Comparison of ENCODE assay signal across 32 cellular contexts in the genomic region with DNA sequence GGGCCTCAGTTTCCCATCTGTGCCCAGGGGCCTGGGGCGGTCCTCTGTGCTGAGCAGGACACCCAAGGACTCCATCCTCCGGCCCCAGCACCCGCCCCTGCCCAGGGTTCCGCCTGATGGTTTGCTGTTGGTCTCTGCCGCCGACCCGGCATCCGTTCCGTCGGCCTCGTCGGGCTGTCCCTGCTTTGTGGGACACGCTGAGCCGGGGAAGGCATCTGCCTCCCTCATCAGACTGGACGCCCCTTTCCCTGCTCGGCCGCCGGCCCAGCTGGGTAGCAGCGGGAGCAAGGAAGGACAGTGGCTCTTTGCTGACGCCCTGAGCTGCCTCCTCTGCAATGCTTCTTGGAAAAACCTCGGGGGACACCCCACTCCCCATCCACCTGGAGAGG. TPM values are rescaled to one million over a fixed set of nuclear protein-coding genes. Genes with fewer than 3 reads are reported as not detected.
DNase-seq lines count a peak whose midpoint lies in the region; ATAC-seq, FAIRE-seq and TF ChIP-seq lines count a peak whose summit lies in the region.
"Had no signal": no experiment of that assay in that cellular context is flagged by ENCODE, and none has a peak within 500 bp of the region (broad histone marks: within the 10 kb centered on the region; RNA-seq: fewer than 3 reads in every experiment).

No MANE protein-coding gene starts in this region.

- H3K36me3 ChIP-seq in HepG2 (replicated peaks in 1 of 2; ENCODE audit: control insufficient read depth in 1 of 2, insufficient read depth in 2 of 2, low read length in 2 of 2) = peaks cover 8 to 31% of the 10 kb centered on the region in 2 experiments; a peak in 4 of 5 replicates
- no peaks in the 10 kb centered on the region for H3K36me3 ChIP-seq in right lobe of liver
- no peaks in the 10 kb centered on the region for H3K36me3 ChIP-seq in muscle layer of colon (ENCODE audit: insufficient read depth, low read length)
- no peaks in the 10 kb centered on the region for H3K36me3 ChIP-seq in effector memory CD4-positive, alpha-beta T cell (ENCODE audit: control insufficient read depth, insufficient read depth, low read length)
- H3K36me3 ChIP-seq: BE2C had no signal

- H3K36me3 Mint-ChIP-seq in stimulated activated memory B cell treated with anti-CD40 and anti-IgM and Interleukin-4, amounts not matched to agents 10 μg/mL and 1 μg/mL and 100 μg/mL, for 72 hours = no peaks in the 10 kb centered on the region

- CTCF ChIA-PET in HepG2 (lab: Yijun Ruan, JAX; ENCODE audit: low intra/inter-chr PET ratio, low total read pairs) = no interaction called here

- 91% methylated on average over 15 of the region's 21 CpGs for WGBS in HepG2 (ENCODE audit: low lambda C conversion rate)
- no CpG with 5 or more reads among the region's 21 CpGs for WGBS in right lobe of liver (ENCODE audit: insufficient coverage, low coverage, low lambda C conversion rate, missing lambda C conversion rate)

- H3K79me2 ChIP-seq in HepG2 (ENCODE audit: insufficient read depth, low read length) = peaks cover 2% of the 10 kb centered on the region

- no peaks in the 10 kb centered on the region for H3K9me3 Mint-ChIP-seq in stimulated activated memory B cell treated with anti-CD40 and anti-IgM and Interleukin-4, amounts not matched to agents 10 μg/mL and 1 μg/mL and 100 μg/mL, for 72 hours
- H3K9me3 Mint-ChIP-seq: activated T-cell treated with anti-CD3 and anti-CD28 coated beads, Interleukin-2, amount 50 U/mL, for 24 hours; brain; endodermal cell had no signal

- no peak for FAIRE-seq in HepG2 (lab: Jason Lieb, UNC)
- FAIRE-seq: A549, GM18507, keratinocyte, RCC 7860 had no signal

- no peak overlapping the region for H3K27ac Mint-ChIP-seq in stimulated activated memory B cell treated with anti-CD40 and anti-IgM and Interleukin-4, amounts not matched to agents 10 μg/mL and 1 μg/mL and 100 μg/mL, for 72 hours
- H3K27ac Mint-ChIP-seq: activated CD4-positive, alpha-beta T cell treated with anti-CD3 and anti-CD28 coated beads for 36 hours; activated T-cell treated with anti-CD3 and anti-CD28 coated beads, Interleukin-2, amount 50 U/mL, for 24 hours; endodermal cell had no signal

- H4K20me1 ChIP-seq in HepG2 (ENCODE audit: insufficient read depth, low read length) = no peaks in the 10 kb centered on the region

- H3K9ac ChIP-seq in HepG2 (ENCODE audit: insufficient read depth, low read depth, low read length) (no peak overlapping the region), muscle layer of colon (ENCODE audit: low read length) (no peak overlapping the region)
- H3K9ac ChIP-seq: KMS-11 had no signal

- in situ Hi-C loops in HepG2 (cut with HindIII; ENCODE audit: extremely low pct_ligation_motif_present, low pct_unique_long_range_greater_than_20kb) = no loop called here

- peaks cover 21% of the 10 kb centered on the region for H3K27me3 Mint-ChIP-seq in stimulated activated memory B cell treated with anti-CD40 and anti-IgM and Interleukin-4, amounts not matched to agents 10 μg/mL and 1 μg/mL and 100 μg/mL, for 72 hours
- H3K27me3 Mint-ChIP-seq: activated CD4-positive, alpha-beta T cell treated with anti-CD3 and anti-CD28 coated beads for 36 hours had no signal

- H3K4me1 ChIP-seq in HepG2 (ENCODE audit: insufficient read depth, low read length) (peaks cover 28% of the 10 kb centered on the region), right lobe of liver (peaks cover 0 to 55% (median 10%) of the 10 kb centered on the region in 4 donors), muscle layer of colon (ENCODE audit: insufficient read depth, low read length) (peaks cover 86% of the 10 kb centered on the region)
- H3K4me1 ChIP-seq in effector memory CD4-positive, alpha-beta T cell (ENCODE audit: control insufficient read depth, insufficient read depth, low read length, poor library complexity, severe bottlenecking) = no peaks in the 10 kb centered on the region
- H3K4me1 ChIP-seq: BE2C had no signal

- H3K9me3 ChIP-seq in HepG2 (ENCODE audit: low read length) (no peaks in the 10 kb centered on the region), right lobe of liver (no peaks in the 10 kb centered on the region), muscle layer of colon (ENCODE audit: low read length) (no peaks in the 10 kb centered on the region)
- no peaks in the 10 kb centered on the region for H3K9me3 ChIP-seq in effector memory CD4-positive, alpha-beta T cell (ENCODE audit: control insufficient read depth, low read length)
- H3K9me3 ChIP-seq: A549, upper lobe of left lung had no signal

- TF ChIP-seq EP300 in HepG2 (IDR thresholded peaks at IDR 0.05; ENCODE audit: low read depth in 2 of 2, low read length in 2 of 2) (no peak), HepG2 (CRISPR knock-in tag; IDR thresholded peaks at IDR 0.05; ENCODE audit: borderline replicate concordance) (no peak)

- H3K4me1 Mint-ChIP-seq in stimulated activated memory B cell treated with anti-CD40 and anti-IgM and Interleukin-4, amounts not matched to agents 10 μg/mL and 1 μg/mL and 100 μg/mL, for 72 hours = peaks cover 4% of the 10 kb centered on the region
- H3K4me1 Mint-ChIP-seq: activated CD4-positive, alpha-beta T cell treated with anti-CD3 and anti-CD28 coated beads for 36 hours; endodermal cell had no signal

- no peak for TF ChIP-seq POLR2A in HepG2 (IDR thresholded peaks at IDR 0.05; ENCODE audit: insufficient read depth in 1 of 2, low read depth in 2 of 2, low read length in 2 of 2)
- TF ChIP-seq POLR2A in right lobe of liver (IDR thresholded peaks at IDR 0.05) = no peak

- no TSS peak for BruUV-seq in HepG2 (replicated peaks; lab: Mats Ljungman, UMichigan)

- H3K27me3 ChIP-seq in HepG2 (ENCODE audit: control insufficient read depth in 1 of 2, insufficient read depth in 2 of 2, low read length in 2 of 2) (no peaks in the 10 kb centered on the region), right lobe of liver (no peaks in the 10 kb centered on the region), muscle layer of colon (ENCODE audit: control insufficient read depth in 1 of 2, insufficient read depth in 2 of 2, low read length in 2 of 2) (no peaks in the 10 kb centered on the region)
- H3K27me3 ChIP-seq in effector memory CD4-positive, alpha-beta T cell (replicated peaks; ENCODE audit: control insufficient read depth, insufficient read depth, low read length, poor library complexity, severe bottlenecking) = no peaks in the 10 kb centered on the region
- H3K27me3 ChIP-seq: BE2C, upper lobe of left lung had no signal

- H3K27ac ChIP-seq in HepG2 (ENCODE audit: extremely low read length, insufficient read depth, low read length) (no peak overlapping the region), right lobe of liver (no peak overlapping the region), muscle layer of colon (ENCODE audit: low read depth, low read length) (peak overlapping the region; percentile 94), skin epidermis (peak overlapping the region in 14 of 21 experiments; percentile 5 to 92 (median 70))
- H3K27ac ChIP-seq in effector memory CD4-positive, alpha-beta T cell (ENCODE audit: insufficient read depth, low read length, poor library complexity, severe bottlenecking) = no peak overlapping the region
- H3K27ac ChIP-seq: KMS-11 had no signal

- no peak for ATAC-seq in HepG2
- no peak for ATAC-seq in right lobe of liver
- ATAC-seq in stimulated activated memory B cell treated with anti-CD40 and anti-IgM and Interleukin-4, amounts not matched to agents 10 μg/mL and 1 μg/mL and 100 μg/mL, for 72 hours = no peak
- ATAC-seq: A549; activated CD4-positive, alpha-beta T cell treated with anti-CD3 and anti-CD28 coated beads for 36 hours had no signal

- no peak overlapping the region for H3K4me2 ChIP-seq in HepG2 (ENCODE audit: low read depth, low read length)
- H3K4me2 ChIP-seq: A549, KMS-11 had no signal

- H3K4me3 ChIP-seq in HepG2 (replicated peaks in 1 of 3; ENCODE audit: insufficient read depth in 1 of 3, low read depth in 2 of 3, low read length in 3 of 3) (no peak overlapping the region), right lobe of liver (no peak overlapping the region), muscle layer of colon (ENCODE audit: low read depth in 1 of 2, low read length in 2 of 2) (no peak overlapping the region), skin epidermis (no peak overlapping the region)
- no peak overlapping the region for H3K4me3 ChIP-seq in effector memory CD4-positive, alpha-beta T cell (ENCODE audit: insufficient read depth, low read depth, low read length, poor library complexity, severe bottlenecking)
- H3K4me3 ChIP-seq: A549, lung, upper lobe of left lung had no signal

- TF ChIP-seq CTCF in HepG2 (CRISPR knock-in tag; IDR thresholded peaks at IDR 0.05) = no peak
- TF ChIP-seq CTCF in right lobe of liver (IDR thresholded peaks at IDR 0.05) = no peak

- POLR2A ChIA-PET in HepG2 (lab: Yijun Ruan, JAX) = interaction anchor here (1.3 kb wide), 1 partner anchor 12 kb away, joined by 4 read pairs; no protein-coding TSS in a partner anchor

- H3K4me3 Mint-ChIP-seq in stimulated activated memory B cell treated with anti-CD40 and anti-IgM and Interleukin-4, amounts not matched to agents 10 μg/mL and 1 μg/mL and 100 μg/mL, for 72 hours = no peak overlapping the region
- H3K4me3 Mint-ChIP-seq: activated CD4-positive, alpha-beta T cell treated with anti-CD3 and anti-CD28 coated beads for 36 hours; activated T-cell treated with anti-CD3 and anti-CD28 coated beads, Interleukin-2, amount 50 U/mL, for 24 hours; brain; endodermal cell had no signal

- intact Hi-C loops in HepG2 (cut with micrococcal nuclease; ENCODE audit: unreplicated experiment) = no loop called here
- intact Hi-C loops in right lobe of liver (cut with DNase I) = no loop called here

- no peak for TF ChIP-seq RAD21 in HepG2 (CRISPR knock-in tag; IDR thresholded peaks at IDR 0.05)

- no peak for DNase-seq in HepG2 (ENCODE audit: low spot score)
- DNase-seq in right lobe of liver = no peak
- no peak for DNase-seq in nucleus accumbens (lab: John Stamatoyannopoulos, UW)
- DNase-seq in HCEC 1CT = no peak
- DNase-seq in effector memory CD4-positive, alpha-beta T cell = no peak
- DNase-seq: activated CD4-positive, alpha-beta T cell treated with anti-CD3 and anti-CD28 coated beads for 36 hours; activated T-cell treated with anti-CD3 and anti-CD28 coated beads, Interleukin-2, amount 50 U/mL, for 24 hours; BE2C; endodermal cell; GF-D8; NCI-H2171; NCI-H524 treated with DMSO at 0.1 percent for 48 hours; stimulated activated CD4-positive, alpha-beta T cell treated with anti-CD3 and anti-CD28 coated beads, Interleukin-4, amount 100 ng/mL, for 4 hours; stimulated activated naive CD4-positive, alpha-beta T cell treated with Interleukin-2 at 50 U/mL for 16 hours had no signal

- no peak overlapping the region for H2AFZ ChIP-seq in HepG2 (ENCODE audit: low read length)

RNA-seq across cellular contexts. Expression of a gene that starts 39.5 kb away (rescaled TPM):
- total RNA-seq in HepG2 (2016; rRNA removed; fragmentation: Illumina TruSeq; extraction: Trizol) = 14.5 and 19.9 TPM in 2 replicates
- total RNA-seq in HepG2 (2016; cell fraction: cytosol; rRNA removed; fragmentation: Illumina TruSeq; extraction: Trizol; ENCODE audit: low read depth) = 4.8 and 5.5 TPM in 2 replicates
- total RNA-seq in HepG2 (2016; cell fraction: insoluble cytoplasmic fraction; rRNA removed; fragmentation: Illumina TruSeq; extraction: Trizol) = 12.0 and 18.5 TPM in 2 replicates
- total RNA-seq in HepG2 (2016; cell fraction: membrane; rRNA removed; fragmentation: Illumina TruSeq; extraction: Trizol) = 11.5 and 11.6 TPM in 2 replicates
- 20.5 and 24.2 TPM in 2 replicates for total RNA-seq in HepG2 (2016; cell fraction: nucleus; rRNA removed; fragmentation: Illumina TruSeq; extraction: Trizol)
- 11.9 and 15.3 TPM in 2 replicates for polyA plus RNA-seq in HepG2 (2011; rRNA removed)
- polyA plus RNA-seq in HepG2 (2011; cell fraction: cytosol; rRNA removed) = 13.7 and 17.5 TPM in 2 replicates
- 24.6 and 26.4 TPM in 2 replicates for polyA plus RNA-seq in HepG2 (2011; cell fraction: nucleus; rRNA removed)
- polyA plus RNA-seq in HepG2 (2012) = 15.4 and 23.9 TPM in 2 replicates
- 2.8 and 3.2 TPM in 2 replicates for polyA plus RNA-seq in HepG2 (2016; cell fraction: cytosol; fragmentation: Illumina TruSeq; extraction: Trizol; ENCODE audit: low read depth)
- 18.9 and 20.0 TPM in 2 replicates for polyA plus RNA-seq in HepG2 (2016; cell fraction: insoluble cytoplasmic fraction; fragmentation: Illumina TruSeq; extraction: Trizol; ENCODE audit: low read depth)
- 10.0 and 10.7 TPM in 2 replicates for polyA plus RNA-seq in HepG2 (2016; cell fraction: membrane; fragmentation: Illumina TruSeq; extraction: Trizol; ENCODE audit: low read depth)
- 38.8 and 44.3 TPM in 2 replicates for polyA plus RNA-seq in HepG2 (2016; cell fraction: nucleus; fragmentation: Illumina TruSeq; extraction: Trizol; ENCODE audit: insufficient read depth, low read depth)
- 8.9 and 24.8 TPM in 2 replicates for polyA minus RNA-seq in HepG2 (2011; rRNA and poly(A)+ RNA removed; ENCODE audit: low replicate concordance)
- polyA minus RNA-seq in HepG2 (2011; cell fraction: cytosol; rRNA and poly(A)+ RNA removed) = 13.4 and 22.0 TPM in 2 replicates
- polyA minus RNA-seq in HepG2 (2011; cell fraction: nucleus; rRNA and poly(A)+ RNA removed) = 14.4 and 19.6 TPM in 2 replicates
- total RNA-seq in right lobe of liver = 10 to 100 TPM; 32.1 to 73.8 (median 57.3) TPM
- total RNA-seq: SK-MEL-5; T-helper 1 cell treated with Interleukin-12 subunit alpha and Interleukin-12 subunit beta and Interleukin-4 antibody, amounts not matched to agents 30 ng/mL and 1 ng/mL, for 36 hours had no signal

RNA-seq across cellular contexts. Expression of a gene that starts 58.1 kb away (rescaled TPM):
- not detected in 2 replicates for total RNA-seq in HepG2 (2016; rRNA removed; fragmentation: Illumina TruSeq; extraction: Trizol)
- not detected in 2 replicates for total RNA-seq in HepG2 (2016; cell fraction: cytosol; rRNA removed; fragmentation: Illumina TruSeq; extraction: Trizol; ENCODE audit: low read depth)
- not detected in 2 replicates for total RNA-seq in HepG2 (2016; cell fraction: insoluble cytoplasmic fraction; rRNA removed; fragmentation: Illumina TruSeq; extraction: Trizol)
- total RNA-seq in HepG2 (2016; cell fraction: membrane; rRNA removed; fragmentation: Illumina TruSeq; extraction: Trizol) = not detected in 2 replicates
- total RNA-seq in HepG2 (2016; cell fraction: nucleus; rRNA removed; fragmentation: Illumina TruSeq; extraction: Trizol) = not detected in 2 replicates
- polyA plus RNA-seq in HepG2 (2011; rRNA removed) = not detected in 2 replicates
- not detected in 2 replicates for polyA plus RNA-seq in HepG2 (2011; cell fraction: cytosol; rRNA removed)
- polyA plus RNA-seq in HepG2 (2011; cell fraction: nucleus; rRNA removed) = not detected in 2 replicates
- not detected in 2 replicates for polyA plus RNA-seq in HepG2 (2012)
- polyA plus RNA-seq in HepG2 (2016; cell fraction: cytosol; fragmentation: Illumina TruSeq; extraction: Trizol; ENCODE audit: low read depth) = not detected in 2 replicates
- not detected in 2 replicates for polyA plus RNA-seq in HepG2 (2016; cell fraction: insoluble cytoplasmic fraction; fragmentation: Illumina TruSeq; extraction: Trizol; ENCODE audit: low read depth)
- polyA plus RNA-seq in HepG2 (2016; cell fraction: membrane; fragmentation: Illumina TruSeq; extraction: Trizol; ENCODE audit: low read depth) = not detected in 2 replicates
- not detected in 2 replicates for polyA plus RNA-seq in HepG2 (2016; cell fraction: nucleus; fragmentation: Illumina TruSeq; extraction: Trizol; ENCODE audit: insufficient read depth, low read depth)
- not detected in 2 replicates for polyA minus RNA-seq in HepG2 (2011; rRNA and poly(A)+ RNA removed; ENCODE audit: low replicate concordance)
- polyA minus RNA-seq in HepG2 (2011; cell fraction: cytosol; rRNA and poly(A)+ RNA removed) = not detected in 2 replicates
- polyA minus RNA-seq in HepG2 (2011; cell fraction: nucleus; rRNA and poly(A)+ RNA removed) = not detected in 2 replicates
- total RNA-seq in right lobe of liver = not detected
- total RNA-seq: activated CD4-positive, alpha-beta T cell treated with anti-CD3 and anti-CD28 coated beads for 36 hours; activated CD8-positive, alpha-beta memory T cell treated with anti-CD3 and anti-CD28 coated beads for 36 hours; chondrocyte; endodermal cell; HT1080; lung; renal cortical epithelial cell; SK-MEL-5; T-helper 1 cell treated with Interleukin-12 subunit alpha and Interleukin-12 subunit beta and Interleukin-4 antibody, amounts not matched to agents 30 ng/mL and 1 ng/mL, for 36 hours; upper lobe of left lung had no signal
- polyA plus RNA-seq: A549, adipose tissue, keratinocyte, lung had no signal

Comparison
In these comparisons a context has a peak if more than half of its experiments do, and no peak if none do; other contexts are left out.
1. H3K27ac ChIP-seq: peak in muscle layer of colon (single experiment) and skin epidermis (14 of 21); none in HepG2 (single experiment), right lobe of liver (0 of 3) and effector memory CD4-positive, alpha-beta T cell (single experiment).